8 cellular contexts compared by ENCODE assay signal in genomic region chr19:12779162-12779993, GRCh38. TPM values are rescaled to one million over a fixed set of nuclear protein-coding genes. Genes with fewer than 3 reads are reported as not detected.
DNase-seq lines count a peak whose midpoint lies in the region; ATAC-seq and TF ChIP-seq lines count a peak whose summit lies in the region.

No MANE protein-coding gene starts in this region.

- H2BK12ac ChIP-seq in trophoblast cell (ENCODE audit: low read length) = peak overlapping the region; percentile 90

- H3K9ac ChIP-seq in HUES48 (ENCODE audit: low read depth, low read length) (no peak overlapping the region), trophoblast cell (ENCODE audit: low read length) (no peak overlapping the region)

- H3K9me3 ChIP-seq in HUES48 (ENCODE audit: control insufficient read depth, insufficient read depth, low read length) (no peaks in the 10 kb centered on the region), WERI-Rb-1 (ENCODE audit: severe bottlenecking) (no peaks in the 10 kb centered on the region), trophoblast cell (ENCODE audit: insufficient read depth, low read depth, low read length) (no peaks in the 10 kb centered on the region)

- ATAC-seq in GM19452 (IDR thresholded peaks at IDR 0.05; ENCODE audit: unreplicated experiment) (no peak), HG02973 (IDR thresholded peaks at IDR 0.05; ENCODE audit: unreplicated experiment) (no peak)

- H3K4me1 ChIP-seq in HUES48 (ENCODE audit: control insufficient read depth, insufficient read depth, low read length) (peaks cover 26% of the 10 kb centered on the region), trophoblast cell (ENCODE audit: control insufficient read depth in 1 of 2, insufficient read depth in 2 of 2, low read length in 2 of 2) (peaks cover 34 to 41% of the 10 kb centered on the region in 2 experiments)

- H3K4me2 ChIP-seq in trophoblast cell (ENCODE audit: low read length) = no peak overlapping the region

- peak overlapping the region; percentile 69 for H2BK120ac ChIP-seq in trophoblast cell (ENCODE audit: insufficient read depth, low read length, poor library complexity)

- H3K79me1 ChIP-seq in trophoblast cell (ENCODE audit: low read length) = peaks cover 45% of the 10 kb centered on the region

- H3K36me3 ChIP-seq in HUES48 (ENCODE audit: control insufficient read depth, insufficient read depth, low read length) = peaks cover 1% of the 10 kb centered on the region; the same call in 1 of the 2 replicates
- H3K36me3 ChIP-seq in WERI-Rb-1 = peaks cover 2% of the 10 kb centered on the region
- H3K36me3 ChIP-seq in trophoblast cell (ENCODE audit: control insufficient read depth in 1 of 2, insufficient read depth in 2 of 2, low read length in 2 of 2) = peaks cover 0 to 2% of the 10 kb centered on the region in 2 experiments

- TF ChIP-seq CTCF in WERI-Rb-1 (IDR thresholded peaks at IDR 0.05; ENCODE audit: low read depth, low read length) = peak; percentile 34; the same call in 1 of the 2 replicates
- no peak for TF ChIP-seq CTCF in fibroblast of the aortic adventitia (IDR thresholded peaks at IDR 0.05; ENCODE audit: insufficient read depth, low read length)

- H3K4me3 ChIP-seq in HUES48 (ENCODE audit: low read depth, low read length) (peak overlapping the region; percentile 65; the same call in 1 of the 2 replicates), WERI-Rb-1 (ENCODE audit: low read depth, low read length) (no peak overlapping the region), fibroblast of the aortic adventitia (ENCODE audit: low read depth, low read length) (peak overlapping the region; percentile 77), trophoblast cell (ENCODE audit: low read depth, low read length) (no peak overlapping the region)

- H2BK5ac ChIP-seq in trophoblast cell (ENCODE audit: low read depth, low read length, poor library complexity) = peak overlapping the region; percentile 86

- H3K18ac ChIP-seq in trophoblast cell (ENCODE audit: low read length) = peak overlapping the region; percentile 94

- peak overlapping the region; percentile 88 for H2AK5ac ChIP-seq in trophoblast cell (ENCODE audit: low read length)

- peak overlapping the region; percentile 67 for H3K14ac ChIP-seq in trophoblast cell (ENCODE audit: low read length)

- no CpG with 5 or more reads among the region's 15 CpGs for WGBS in trophoblast cell (ENCODE audit: extremely low coverage, insufficient coverage, insufficient read length)

- peak overlapping the region; percentile 93 for H4K91ac ChIP-seq in trophoblast cell (ENCODE audit: low read depth, low read length)

- H3K23ac ChIP-seq in trophoblast cell (ENCODE audit: low read length) = no peak overlapping the region

- DNase-seq in COR-L47 (lab: John Stamatoyannopoulos, UW) (peak; percentile 74), WERI-Rb-1 (peak; percentile 50), fibroblast of the aortic adventitia (ENCODE audit: low read depth) (peak; percentile 95), trophoblast cell (no peak)
- no peak for DNase-seq in stimulated activated CD4-positive, alpha-beta T cell treated with anti-CD3 and anti-CD28 coated beads, Interleukin-1b, Interleukin-23, amount 100 ng/mL, for 48 hours

- peak overlapping the region; percentile 15 for H4K12ac ChIP-seq in trophoblast cell (ENCODE audit: low read depth, low read length)

- H3K27ac ChIP-seq in HUES48 (ENCODE audit: low read depth, low read length) = peak overlapping the region; percentile 71
- H3K27ac ChIP-seq in WERI-Rb-1 = peak overlapping the region; percentile 84
- peak overlapping the region; percentile 72 for H3K27ac ChIP-seq in trophoblast cell (ENCODE audit: low read depth, low read length)

- peak overlapping the region; percentile 89 for H4K8ac ChIP-seq in trophoblast cell (ENCODE audit: low read depth, low read length)

- peak overlapping the region; percentile 18 for H3K4ac ChIP-seq in trophoblast cell (ENCODE audit: low read depth, low read length)

- H3K27me3 ChIP-seq in HUES48 (ENCODE audit: control insufficient read depth, insufficient read depth, low read length) (no peaks in the 10 kb centered on the region), WERI-Rb-1 (ENCODE audit: insufficient read depth, low read depth, severe bottlenecking) (no peaks in the 10 kb centered on the region), trophoblast cell (ENCODE audit: insufficient read depth, low read length) (no peaks in the 10 kb centered on the region)

- no peak overlapping the region for H2AFZ ChIP-seq in trophoblast cell (ENCODE audit: insufficient read depth, low read length, poor library complexity)

- H3K79me2 ChIP-seq in trophoblast cell (ENCODE audit: control insufficient read depth, insufficient read depth, low read length, poor library complexity) = peaks cover 15% of the 10 kb centered on the region

RNA-seq across cellular contexts. Expression of gene HOOK2, which starts 4.0 kb away (rescaled TPM):
- total RNA-seq in fibroblast of the aortic adventitia (ENCODE audit: low replicate concordance) = 15.5 and 31.2 TPM in 2 replicates
- 28.7 and 30.7 TPM in 2 replicates for polyA plus RNA-seq in trophoblast cell (2013)

RNA-seq across cellular contexts. Expression of gene JUNB, which starts 11.9 kb away (rescaled TPM):
- 87.9 and 263 TPM in 2 replicates for total RNA-seq in fibroblast of the aortic adventitia (ENCODE audit: low replicate concordance)
- 81.3 and 87.5 TPM in 2 replicates for polyA plus RNA-seq in trophoblast cell (2013)

RNA-seq across cellular contexts. Expression of gene PRDX2, which starts 22.2 kb away (rescaled TPM):
- total RNA-seq in fibroblast of the aortic adventitia (ENCODE audit: low replicate concordance) = 66.7 and 163 TPM in 2 replicates
- polyA plus RNA-seq in trophoblast cell (2013) = 187 and 189 TPM in 2 replicates

RNA-seq across cellular contexts. Expression of gene THSD8, which starts 22.5 kb away (rescaled TPM):
- total RNA-seq in fibroblast of the aortic adventitia (ENCODE audit: low replicate concordance) = not detected in 2 replicates
- polyA plus RNA-seq in trophoblast cell (2013) = 19.0 and 19.9 TPM in 2 replicates

RNA-seq across cellular contexts. Expression of gene RNASEH2A, which starts 27.0 kb away (rescaled TPM):
- 12.8 and 37.4 TPM in 2 replicates for total RNA-seq in fibroblast of the aortic adventitia (ENCODE audit: low replicate concordance)
- polyA plus RNA-seq in trophoblast cell (2013) = 16.0 and 17.3 TPM in 2 replicates

Comparison
In these comparisons a context has a peak if more than half of its experiments do, and no peak if none do; other contexts are left out.
1. DNase-seq: peak in COR-L47 (single experiment), WERI-Rb-1 (single experiment) and fibroblast of the aortic adventitia (single experiment); none in trophoblast cell (0 of 2) and stimulated activated CD4-positive, alpha-beta T cell treated with anti-CD3 and anti-CD28 coated beads, Interleukin-1b, Interleukin-23, amount 100 ng/mL, for 48 hours (single experiment).
2. H3K4me3 ChIP-seq: peak in HUES48 (single experiment) and fibroblast of the aortic adventitia (single experiment); none in WERI-Rb-1 (single experiment) and trophoblast cell (single experiment).
3. Peak in every context shown above with its lines, with median percentiles within 50 percentile points of each other: H3K27ac ChIP-seq.